ENCODE assay signal across 8 cellular contexts in the genomic region with DNA sequence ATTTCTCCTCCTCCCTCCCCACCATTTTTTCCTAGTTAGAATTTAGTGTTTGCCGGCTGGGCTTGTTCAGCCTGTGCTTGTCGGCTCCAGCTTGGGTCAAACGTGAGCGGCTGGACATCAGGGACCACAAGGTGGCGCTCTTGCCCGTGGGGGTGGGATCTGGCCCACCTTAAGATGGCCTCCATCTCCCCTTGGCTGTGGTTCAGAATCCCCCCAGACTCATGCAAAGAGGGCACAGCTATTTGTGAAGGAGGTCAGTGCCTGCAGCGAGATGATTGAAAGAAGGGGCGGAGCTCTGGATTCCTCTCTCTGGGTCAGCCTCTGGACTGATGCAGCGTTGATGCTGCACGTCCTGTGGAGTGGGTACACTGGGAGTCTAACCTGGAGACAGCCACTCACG.
DNase-seq lines count a peak whose midpoint lies in the region; ATAC-seq, FAIRE-seq and TF ChIP-seq lines count a peak whose summit lies in the region.

No MANE protein-coding gene starts in this region.

- POLR2A ChIA-PET in H1 (lab: Charles Lee; ENCODE audit: partially characterized antibody) = interaction anchor here (0.5 kb wide), 1 partner anchor 203 kb away, joined by 3 read pairs; no protein-coding TSS in a partner anchor

- H2BK12ac ChIP-seq in H1 (ENCODE audit: low read depth, low read length) = no peak overlapping the region

- H3K9me3 ChIP-seq in BE2C (no peaks in the 10 kb centered on the region), H1 (ENCODE audit: insufficient read depth in 2 of 2, low read depth in 1 of 2, low read length in 1 of 2) (no peaks in the 10 kb centered on the region)

- intact Hi-C loops in natural killer cell (cut with micrococcal nuclease) = loop anchor here (5.0 kb wide), 1 partner anchor 690 kb away; no protein-coding TSS in a partner anchor

- H3K79me2 ChIP-seq in KMS-11 (ENCODE audit: insufficient read depth, low read depth) = no peaks in the 10 kb centered on the region
- H3K79me2 ChIP-seq in H1 (ENCODE audit: control insufficient read depth in 1 of 2, insufficient read depth in 2 of 2, low read length in 2 of 2) = no peaks in the 10 kb centered on the region

- no peaks in the 10 kb centered on the region for H3K36me3 Mint-ChIP-seq in natural killer cell

- no peak overlapping the region for H3K4ac ChIP-seq in H1 (replicated peaks; ENCODE audit: insufficient read length, low read depth, low read length)

- no peak overlapping the region for H3K56ac ChIP-seq in H1 (replicated peaks; ENCODE audit: insufficient read length, low read depth, low read length)

- H3K9ac ChIP-seq in KMS-11 (no peak overlapping the region), H1 (replicated peaks in 1 of 4; ENCODE audit: extremely low read depth in 1 of 4, low read depth in 3 of 4, low read length in 3 of 4) (no peak overlapping the region)

- H3K14ac ChIP-seq in H1 (ENCODE audit: insufficient read length) = no peak overlapping the region

- H4K91ac ChIP-seq in H1 (replicated peaks; ENCODE audit: insufficient read length, low read length) = no peak overlapping the region

- peak; percentile 97 for TF ChIP-seq RAD21 in H1 (IDR thresholded peaks at IDR 0.05 in 1 of 2, conservative IDR thresholded peaks at IDR 0.05 in 1 of 2; ENCODE audit: low read depth in 2 of 2, low read length in 2 of 2)

- peak overlapping the region; percentile 17; the same call in 1 of the 2 replicates for H4K8ac ChIP-seq in H1 (ENCODE audit: extremely low read depth, insufficient read depth, low read length)

- peak in 1 of 3 donors; percentile 57 for ATAC-seq in natural killer cell
- no peak for ATAC-seq in HG03354 (IDR thresholded peaks at IDR 0.05; ENCODE audit: poor library complexity, severe bottlenecking, unreplicated experiment)

- no peaks in the 10 kb centered on the region for H3K4me1 Mint-ChIP-seq in natural killer cell

- H2BK20ac ChIP-seq in H1 (ENCODE audit: low read length) = no peak overlapping the region

- no peak overlapping the region for H2AFZ ChIP-seq in KMS-11 (ENCODE audit: low read depth)
- peak overlapping the region; percentile 95; the same call in 1 of the 2 replicates for H2AFZ ChIP-seq in H1 (ENCODE audit: low read length)

- TF ChIP-seq EP300 in H1 (IDR thresholded peaks at IDR 0.05; ENCODE audit: borderline replicate concordance in 1 of 2, low read depth in 2 of 2, low read length in 2 of 2) = no peak

- no peak overlapping the region for H3K23ac ChIP-seq in H1 (ENCODE audit: insufficient read length)

- no peak overlapping the region; the same call in 1 of the 2 replicates for H3K18ac ChIP-seq in H1 (ENCODE audit: extremely low read depth, low read length)

- H3K4me2 ChIP-seq in KMS-11 (no peak overlapping the region), H1 (ENCODE audit: insufficient read depth in 1 of 2, low read depth in 2 of 2, low read length in 2 of 2) (no peak overlapping the region)

- no peaks in the 10 kb centered on the region for H3K79me1 ChIP-seq in H1 (ENCODE audit: low read depth, low read length)

- no peaks in the 10 kb centered on the region for H3K23me2 ChIP-seq in H1 (ENCODE audit: low read depth, low read length)

- DNase-seq in BE2C = peak; percentile 46
- peak; percentile 47 to 92 for DNase-seq in H1 (ENCODE audit: low read depth in 1 of 2, low spot score in 2 of 2)
- DNase-seq in natural killer cell = peak; percentile 17
- DNase-seq in SHP77 treated with DMSO at 0.1 percent for 48 hours (lab: John Stamatoyannopoulos, UW) = no peak
- DNase-seq in NCI-H2196 (lab: John Stamatoyannopoulos, UW; ENCODE audit: unreplicated experiment) = no peak
- DNase-seq in T-helper 1 cell = no peak

- H3K27me3 Mint-ChIP-seq in natural killer cell (ENCODE audit: low read depth in 2 of 2) = peaks cover 27 to 49% of the 10 kb centered on the region in 2 donors

- peak; percentile 77 for FAIRE-seq in H1 (lab: Jason Lieb, UNC)

- H3K27me3 ChIP-seq in BE2C = no peaks in the 10 kb centered on the region
- no peaks in the 10 kb centered on the region for H3K27me3 ChIP-seq in KMS-11 (ENCODE audit: insufficient read depth, low read depth)
- no peaks in the 10 kb centered on the region for H3K27me3 ChIP-seq in H1 (replicated peaks in 1 of 4; ENCODE audit: control insufficient read depth in 3 of 4, extremely low read depth in 1 of 4, insufficient read depth in 3 of 4, low read length in 3 of 4)

- H4K5ac ChIP-seq in H1 (ENCODE audit: insufficient read length, low read depth, low read length) = no peak overlapping the region

- no peak for TF ChIP-seq POLR2A in H1 (IDR thresholded peaks at IDR 0.05; ENCODE audit: control extremely low read depth in 1 of 2, low read depth in 2 of 2, low read length in 2 of 2)

- WGBS in H1 (ENCODE audit: extremely low coverage in 1 of 2, insufficient coverage in 1 of 2, insufficient read length in 1 of 2, insufficient replicate concordance in 2 of 2, low coverage in 1 of 2, low lambda C conversion rate in 2 of 2, missing lambda C conversion rate in 1 of 2), 2 experiments = 40% methylated on average over 11 of the region's 11 CpGs; no CpG with 5 or more reads in 1 of the 2 experiments

- H3K9me3 Mint-ChIP-seq in natural killer cell = no peaks in the 10 kb centered on the region

- H3K27ac ChIP-seq in KMS-11 = no peak overlapping the region
- H3K27ac ChIP-seq in H1 (ENCODE audit: low read depth, low read length) = no peak overlapping the region

- H2AK5ac ChIP-seq in H1 (ENCODE audit: low read depth, low read length) = no peak overlapping the region

- H3K36me3 ChIP-seq in BE2C (no peaks in the 10 kb centered on the region), KMS-11 (ENCODE audit: insufficient read depth) (no peaks in the 10 kb centered on the region), H1 (ENCODE audit: control insufficient read depth in 2 of 4, insufficient read depth in 4 of 4, low read length in 3 of 4) (no peaks in the 10 kb centered on the region)

- H3K4me1 ChIP-seq in BE2C (no peaks in the 10 kb centered on the region), KMS-11 (ENCODE audit: low read depth, poor library complexity, severe bottlenecking) (no peaks in the 10 kb centered on the region), H1 (replicated peaks in 1 of 4; ENCODE audit: control insufficient read depth in 3 of 4, insufficient read depth in 4 of 4, low read length in 3 of 4) (no peaks in the 10 kb centered on the region; a peak in 1 of 7 replicates)

- H3K27ac Mint-ChIP-seq in natural killer cell = no peak overlapping the region

- H3K4me3 ChIP-seq in BE2C (ENCODE audit: low read depth, low read length) = no peak overlapping the region
- H3K4me3 ChIP-seq in KMS-11 (IDR thresholded peaks at IDR 0.05; ENCODE audit: insufficient read depth, low read depth, low read length) = no peak overlapping the region
- H3K4me3 ChIP-seq in H1 (ENCODE audit: extremely low read depth in 1 of 4, insufficient read depth in 2 of 4, low read depth in 3 of 4, low read length in 4 of 4) = no peak overlapping the region

- TF ChIP-seq CTCF in BE2C (IDR thresholded peaks at IDR 0.05; ENCODE audit: low read depth, low read length) = peak; percentile 50
- TF ChIP-seq CTCF in KMS-11 (conservative IDR thresholded peaks at IDR 0.05; ENCODE audit: low read depth, low read length) = peak; percentile 56
- TF ChIP-seq CTCF in H1 (IDR thresholded peaks at IDR 0.05; ENCODE audit: control extremely low read depth in 1 of 3, insufficient read depth in 1 of 3, low read depth in 1 of 3, low read length in 3 of 3) = peak; percentile 88 to 96 (median 89)
- peak; percentile 25 for TF ChIP-seq CTCF in natural killer cell (IDR thresholded peaks at IDR 0.05)

- H3K4me3 Mint-ChIP-seq in natural killer cell = no peak overlapping the region

- CTCF ChIA-PET in H1 (lab: Charles Lee; ENCODE audit: partially characterized antibody) = interaction anchor here (0.6 to 4.1 kb wide), 50 partner anchors 9 to 687 kb away, joined by 3 to 33 read pairs (median 4); a partner anchor contains a TSS

- no peak overlapping the region for H2BK5ac ChIP-seq in H1 (ENCODE audit: low read depth, low read length)

- H4K20me1 ChIP-seq in KMS-11 (ENCODE audit: insufficient read depth) (no peaks in the 10 kb centered on the region), H1 (replicated peaks in 1 of 2; ENCODE audit: control insufficient read depth in 1 of 2, insufficient read depth in 2 of 2, low read length in 2 of 2) (no peaks in the 10 kb centered on the region)

- H2BK120ac ChIP-seq in H1 (replicated peaks; ENCODE audit: low read depth, low read length) = no peak overlapping the region

- H2BK15ac ChIP-seq in H1 (ENCODE audit: low read length) = no peak overlapping the region

TF ChIP-seq in H1, 55 proteins besides CTCF, POLR2A, EP300 and RAD21:
- peak; percentile 25; the same call in 1 of the 2 replicates for TF ChIP-seq SP4 (IDR thresholded peaks at IDR 0.05; ENCODE audit: low read length)
- no peak for TF ChIP-seq RFX5 (IDR thresholded peaks at IDR 0.05; ENCODE audit: borderline replicate concordance, low read depth, low read length)
- peak; percentile 93 for TF ChIP-seq YY1 (IDR thresholded peaks at IDR 0.05; ENCODE audit: low read depth, low read length)

Comparison
In these comparisons a context has a peak if more than half of its experiments do, and no peak if none do; other contexts are left out.
1. DNase-seq: peak in BE2C (single experiment), H1 (2 of 2) and natural killer cell (single experiment); none in SHP77 treated with DMSO at 0.1 percent for 48 hours (single experiment), NCI-H2196 (single experiment) and T-helper 1 cell (0 of 5).
2. CTCF ChIP-seq: peak in every context shown above with its lines; median percentile 89 in H1; 56 in KMS-11; 50 in BE2C; 25 in natural killer cell.